Comparison of ENCODE assay signal across 15 cellular contexts in genomic region chr2:16149349-16150243, GRCh38.
DNase-seq lines count a peak whose midpoint lies in the region; ATAC-seq and TF ChIP-seq lines count a peak whose summit lies in the region.
"Had no signal": no experiment of that assay in that cellular context is flagged by ENCODE, and none has a peak within 500 bp of the region (broad histone marks: within the 10 kb centered on the region; RNA-seq: fewer than 3 reads in every experiment).

No MANE protein-coding gene starts in this region.

- H3K4me1 Mint-ChIP-seq in activated naive CD8-positive, alpha-beta T cell treated with anti-CD3 and anti-CD28 coated beads, Interleukin-2, amount 10 ng/mL, durations not matched to agents 7 days and 5 days = no peaks in the 10 kb centered on the region
- H3K4me1 Mint-ChIP-seq in activated naive CD8-positive, alpha-beta T cell treated with anti-CD3 and anti-CD28 coated beads for 36 hours = no peaks in the 10 kb centered on the region
- H3K4me1 Mint-ChIP-seq in WTC11 = no peaks in the 10 kb centered on the region
- no peaks in the 10 kb centered on the region for H3K4me1 Mint-ChIP-seq in type B pancreatic cell (ENCODE audit: unreplicated experiment)
- H3K4me1 Mint-ChIP-seq: CD8-positive, alpha-beta memory T cell had no signal

- no peaks in the 10 kb centered on the region for H3K9me3 Mint-ChIP-seq in activated naive CD8-positive, alpha-beta T cell treated with anti-CD3 and anti-CD28 coated beads, Interleukin-2, amount 10 ng/mL, durations not matched to agents 7 days and 5 days
- no peaks in the 10 kb centered on the region for H3K9me3 Mint-ChIP-seq in activated naive CD8-positive, alpha-beta T cell treated with anti-CD3 and anti-CD28 coated beads for 36 hours
- no peaks in the 10 kb centered on the region for H3K9me3 Mint-ChIP-seq in WTC11
- no peaks in the 10 kb centered on the region for H3K9me3 Mint-ChIP-seq in type B pancreatic cell

- WGBS in lung, 2 donors = 84 to 88% methylated on average over 17 of the region's 17 CpGs

- H3K9me3 ChIP-seq in lung (ENCODE audit: control insufficient read depth in 2 of 2, insufficient read depth in 1 of 2, low read length in 1 of 2) = peaks cover 0 to 3% of the 10 kb centered on the region in 2 donors
- H3K9me3 ChIP-seq: MG63 had no signal

- H3K27me3 ChIP-seq in lung (ENCODE audit: control insufficient read depth, insufficient read depth) = no peaks in the 10 kb centered on the region
- H3K27me3 ChIP-seq: MG63 had no signal

- H3K4me3 Mint-ChIP-seq in activated naive CD8-positive, alpha-beta T cell treated with anti-CD3 and anti-CD28 coated beads, Interleukin-2, amount 10 ng/mL, durations not matched to agents 7 days and 5 days = no peak overlapping the region
- H3K4me3 Mint-ChIP-seq in activated naive CD8-positive, alpha-beta T cell treated with anti-CD3 and anti-CD28 coated beads for 36 hours = no peak overlapping the region
- H3K4me3 Mint-ChIP-seq in WTC11 (no peak overlapping the region), type B pancreatic cell (no peak overlapping the region)
- H3K4me3 Mint-ChIP-seq: CD8-positive, alpha-beta memory T cell had no signal

- no peak overlapping the region for H3K27ac ChIP-seq in lung (ENCODE audit: low read depth in 1 of 2, low read length in 1 of 2)

- no peaks in the 10 kb centered on the region for H3K36me3 ChIP-seq in lung (ENCODE audit: control insufficient read depth in 2 of 2, insufficient read depth in 2 of 2, low read length in 2 of 2)
- H3K36me3 ChIP-seq: MG63 had no signal

- POLR2A ChIA-PET in activated naive CD8-positive, alpha-beta T cell treated with anti-CD3 and anti-CD28 coated beads, Interleukin-2, amount 10 ng/mL, durations not matched to agents 7 days and 5 days (lab: Charles Lee) = no interaction called here
- POLR2A ChIA-PET in WTC11 (lab: Charles Lee) = no interaction called here

- H3K27me3 Mint-ChIP-seq in activated naive CD8-positive, alpha-beta T cell treated with anti-CD3 and anti-CD28 coated beads, Interleukin-2, amount 10 ng/mL, durations not matched to agents 7 days and 5 days = no peaks in the 10 kb centered on the region
- H3K27me3 Mint-ChIP-seq in activated naive CD8-positive, alpha-beta T cell treated with anti-CD3 and anti-CD28 coated beads for 36 hours = no peaks in the 10 kb centered on the region
- H3K27me3 Mint-ChIP-seq in WTC11 (ENCODE audit: low read depth) (no peaks in the 10 kb centered on the region), type B pancreatic cell (no peaks in the 10 kb centered on the region)

- no peak overlapping the region for H3K4me3 ChIP-seq in lung
- H3K4me3 ChIP-seq: MG63 had no signal

- H3K36me3 Mint-ChIP-seq in activated naive CD8-positive, alpha-beta T cell treated with anti-CD3 and anti-CD28 coated beads, Interleukin-2, amount 10 ng/mL, durations not matched to agents 7 days and 5 days = no peaks in the 10 kb centered on the region
- H3K36me3 Mint-ChIP-seq in activated naive CD8-positive, alpha-beta T cell treated with anti-CD3 and anti-CD28 coated beads for 36 hours = no peaks in the 10 kb centered on the region
- no peaks in the 10 kb centered on the region for H3K36me3 Mint-ChIP-seq in WTC11
- no peaks in the 10 kb centered on the region for H3K36me3 Mint-ChIP-seq in type B pancreatic cell
- H3K36me3 Mint-ChIP-seq: CD8-positive, alpha-beta memory T cell had no signal

- no peak overlapping the region for H3K27ac Mint-ChIP-seq in activated naive CD8-positive, alpha-beta T cell treated with anti-CD3 and anti-CD28 coated beads, Interleukin-2, amount 10 ng/mL, durations not matched to agents 7 days and 5 days
- H3K27ac Mint-ChIP-seq in activated naive CD8-positive, alpha-beta T cell treated with anti-CD3 and anti-CD28 coated beads for 36 hours = no peak overlapping the region
- peak overlapping the region; percentile 83; the same call in 1 of the 2 replicates for H3K27ac Mint-ChIP-seq in WTC11
- H3K27ac Mint-ChIP-seq in type B pancreatic cell = no peak overlapping the region
- H3K27ac Mint-ChIP-seq: CD8-positive, alpha-beta memory T cell had no signal

- H3K4me1 ChIP-seq in lung (ENCODE audit: control insufficient read depth in 2 of 2, insufficient read depth in 2 of 2, low read length in 2 of 2) = no peaks in the 10 kb centered on the region

- TF ChIP-seq CTCF in WTC11 (IDR thresholded peaks at IDR 0.05) (no peak), lung (IDR thresholded peaks at IDR 0.05; ENCODE audit: control extremely low read depth, extremely low read depth) (no peak), type B pancreatic cell (conservative IDR thresholded peaks at IDR 0.05) (no peak)

- CTCF ChIA-PET in WTC11 (lab: Charles Lee) = interaction anchor here (1.2 kb wide), 2 partner anchors 22 to 210 kb away, joined by 4 to 5 read pairs; partner anchors contain the start of gene MYCN

- peak; percentile 49 for ATAC-seq in activated naive CD8-positive, alpha-beta T cell treated with anti-CD3 and anti-CD28 coated beads, Interleukin-2, amount 10 ng/mL, durations not matched to agents 7 days and 5 days (ENCODE audit: low read depth)
- ATAC-seq in WTC11 (no peak), lung (ENCODE audit: insufficient read depth, low FRiP score) (no peak), HG02970 (IDR thresholded peaks at IDR 0.05; ENCODE audit: low FRiP score, unreplicated experiment) (no peak)
- ATAC-seq: Panc1 had no signal

- no peak for DNase-seq in activated naive CD8-positive, alpha-beta T cell treated with anti-CD3 and anti-CD28 coated beads, Interleukin-2, amount 10 ng/mL, durations not matched to agents 7 days and 5 days
- no peak for DNase-seq in activated naive CD8-positive, alpha-beta T cell treated with anti-CD3 and anti-CD28 coated beads for 36 hours
- DNase-seq in WTC11 (ENCODE audit: low spot score) = no peak
- DNase-seq in lung (ENCODE audit: low spot score) = peak; percentile 16
- DNase-seq in type B pancreatic cell (ENCODE audit: extremely low spot score, unreplicated experiment) = peak; percentile 37
- no peak for DNase-seq in NCI-H2171 treated with DMSO at 0.1 percent for 48 hours (lab: John Stamatoyannopoulos, UW)
- no peak for DNase-seq in DMS53 treated with DMSO at 0.1 percent for 48 hours (lab: John Stamatoyannopoulos, UW; ENCODE audit: unreplicated experiment)
- DNase-seq: CD8-positive, alpha-beta memory T cell; MG63; NCI-H1092 treated with DMSO at 0.1 percent for 48 hours; NCI-H1694 treated with DMSO at 0.1 percent for 48 hours; NCI-H82; Right ventricle myocardium superior had no signal

TF ChIP-seq in WTC11, 78 proteins besides CTCF, POLR2A, EP300 and RAD21:
- TF ChIP-seq, protein P1, sequence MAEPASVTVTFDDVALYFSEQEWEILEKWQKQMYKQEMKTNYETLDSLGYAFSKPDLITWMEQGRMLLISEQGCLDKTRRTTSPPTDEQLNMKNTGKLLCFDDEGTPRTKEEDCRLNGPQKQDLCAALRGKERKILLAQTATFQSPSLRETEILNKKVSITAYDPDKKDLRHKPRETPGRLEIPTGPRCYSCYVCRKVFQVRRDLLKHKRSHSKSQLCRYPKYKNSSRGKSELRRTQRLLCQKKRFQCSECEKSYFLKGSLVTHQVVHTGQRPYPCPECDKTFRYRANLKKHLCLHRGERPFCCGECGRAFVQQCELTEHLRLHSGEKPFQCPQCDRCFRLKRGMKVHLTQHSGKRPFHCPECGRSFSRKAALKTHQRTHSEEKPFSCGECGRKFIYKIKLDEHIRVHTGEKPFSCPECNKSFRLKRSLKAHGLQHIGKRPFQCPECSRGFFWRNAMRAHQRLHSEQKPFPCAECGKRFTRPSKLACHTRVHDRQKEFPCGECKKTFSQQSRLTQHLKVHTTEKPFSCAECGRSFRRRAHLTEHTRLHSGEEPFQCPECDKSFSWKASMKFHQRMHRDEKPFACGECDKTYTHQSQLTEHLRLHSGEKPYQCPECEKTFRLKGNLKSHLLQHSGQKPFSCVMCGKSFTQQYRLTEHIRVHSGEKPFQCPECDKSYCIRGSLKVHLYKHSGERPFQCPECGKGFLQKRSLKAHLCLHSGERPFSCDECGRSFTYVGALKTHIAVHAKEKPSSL (CRISPR knock-in tag; conservative IDR thresholded peaks at IDR 0.05) = no peak
- TF ChIP-seq ZNF121 (CRISPR knock-in tag; IDR thresholded peaks at IDR 0.05) = peak; percentile 65; the same call in 1 of the 2 replicates

Comparison
In these comparisons a context has a peak if more than half of its experiments do, and no peak if none do; other contexts are left out.
1. DNase-seq: peak in lung (single experiment) and type B pancreatic cell (single experiment); none in activated naive CD8-positive, alpha-beta T cell treated with anti-CD3 and anti-CD28 coated beads, Interleukin-2, amount 10 ng/mL, durations not matched to agents 7 days and 5 days (single experiment), activated naive CD8-positive, alpha-beta T cell treated with anti-CD3 and anti-CD28 coated beads for 36 hours (single experiment), WTC11 (single experiment), NCI-H2171 treated with DMSO at 0.1 percent for 48 hours (single experiment) and DMS53 treated with DMSO at 0.1 percent for 48 hours (single experiment).